In the genomic region with DNA sequence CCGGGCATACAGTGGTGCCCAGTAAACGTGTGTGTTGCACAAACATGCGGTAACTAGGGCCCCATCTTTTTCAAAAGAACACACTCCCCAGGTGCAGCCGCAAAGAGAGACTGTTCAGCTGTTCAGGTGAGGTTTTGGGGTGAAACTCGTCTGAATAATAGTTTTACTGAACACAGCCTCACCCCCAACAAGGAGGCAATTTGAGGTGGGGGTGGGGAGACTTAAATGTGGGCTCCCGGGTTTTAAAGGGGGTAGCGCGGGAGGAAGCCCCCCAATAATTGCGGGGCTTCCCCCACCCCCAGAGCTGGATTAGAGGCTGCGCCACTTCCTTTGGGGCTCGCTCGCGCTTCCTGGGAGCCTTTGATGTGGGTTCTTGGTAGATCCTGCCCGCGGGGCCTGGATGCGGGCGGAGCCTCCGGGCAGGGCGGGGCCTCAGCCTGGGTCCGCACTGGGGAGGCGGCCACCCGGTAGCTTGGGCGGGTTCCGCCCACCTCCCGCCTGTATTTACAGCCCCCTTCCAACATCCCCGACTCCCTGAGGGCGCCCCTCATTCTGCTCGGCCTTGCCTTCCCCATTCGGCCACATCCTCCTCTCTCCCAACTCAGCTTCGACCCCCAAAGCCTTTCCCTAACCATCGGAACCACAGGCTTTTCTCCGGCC, we compare ENCODE assay signal across 1 cellular context.
TF ChIP-seq lines count a peak whose summit lies in the region.

No MANE protein-coding gene starts in this region.

TF ChIP-seq in K562, 482 proteins besides CTCF, POLR2A, EP300 and RAD21 (continued from another document and continues in another):
- TF ChIP-seq, protein P1, sequence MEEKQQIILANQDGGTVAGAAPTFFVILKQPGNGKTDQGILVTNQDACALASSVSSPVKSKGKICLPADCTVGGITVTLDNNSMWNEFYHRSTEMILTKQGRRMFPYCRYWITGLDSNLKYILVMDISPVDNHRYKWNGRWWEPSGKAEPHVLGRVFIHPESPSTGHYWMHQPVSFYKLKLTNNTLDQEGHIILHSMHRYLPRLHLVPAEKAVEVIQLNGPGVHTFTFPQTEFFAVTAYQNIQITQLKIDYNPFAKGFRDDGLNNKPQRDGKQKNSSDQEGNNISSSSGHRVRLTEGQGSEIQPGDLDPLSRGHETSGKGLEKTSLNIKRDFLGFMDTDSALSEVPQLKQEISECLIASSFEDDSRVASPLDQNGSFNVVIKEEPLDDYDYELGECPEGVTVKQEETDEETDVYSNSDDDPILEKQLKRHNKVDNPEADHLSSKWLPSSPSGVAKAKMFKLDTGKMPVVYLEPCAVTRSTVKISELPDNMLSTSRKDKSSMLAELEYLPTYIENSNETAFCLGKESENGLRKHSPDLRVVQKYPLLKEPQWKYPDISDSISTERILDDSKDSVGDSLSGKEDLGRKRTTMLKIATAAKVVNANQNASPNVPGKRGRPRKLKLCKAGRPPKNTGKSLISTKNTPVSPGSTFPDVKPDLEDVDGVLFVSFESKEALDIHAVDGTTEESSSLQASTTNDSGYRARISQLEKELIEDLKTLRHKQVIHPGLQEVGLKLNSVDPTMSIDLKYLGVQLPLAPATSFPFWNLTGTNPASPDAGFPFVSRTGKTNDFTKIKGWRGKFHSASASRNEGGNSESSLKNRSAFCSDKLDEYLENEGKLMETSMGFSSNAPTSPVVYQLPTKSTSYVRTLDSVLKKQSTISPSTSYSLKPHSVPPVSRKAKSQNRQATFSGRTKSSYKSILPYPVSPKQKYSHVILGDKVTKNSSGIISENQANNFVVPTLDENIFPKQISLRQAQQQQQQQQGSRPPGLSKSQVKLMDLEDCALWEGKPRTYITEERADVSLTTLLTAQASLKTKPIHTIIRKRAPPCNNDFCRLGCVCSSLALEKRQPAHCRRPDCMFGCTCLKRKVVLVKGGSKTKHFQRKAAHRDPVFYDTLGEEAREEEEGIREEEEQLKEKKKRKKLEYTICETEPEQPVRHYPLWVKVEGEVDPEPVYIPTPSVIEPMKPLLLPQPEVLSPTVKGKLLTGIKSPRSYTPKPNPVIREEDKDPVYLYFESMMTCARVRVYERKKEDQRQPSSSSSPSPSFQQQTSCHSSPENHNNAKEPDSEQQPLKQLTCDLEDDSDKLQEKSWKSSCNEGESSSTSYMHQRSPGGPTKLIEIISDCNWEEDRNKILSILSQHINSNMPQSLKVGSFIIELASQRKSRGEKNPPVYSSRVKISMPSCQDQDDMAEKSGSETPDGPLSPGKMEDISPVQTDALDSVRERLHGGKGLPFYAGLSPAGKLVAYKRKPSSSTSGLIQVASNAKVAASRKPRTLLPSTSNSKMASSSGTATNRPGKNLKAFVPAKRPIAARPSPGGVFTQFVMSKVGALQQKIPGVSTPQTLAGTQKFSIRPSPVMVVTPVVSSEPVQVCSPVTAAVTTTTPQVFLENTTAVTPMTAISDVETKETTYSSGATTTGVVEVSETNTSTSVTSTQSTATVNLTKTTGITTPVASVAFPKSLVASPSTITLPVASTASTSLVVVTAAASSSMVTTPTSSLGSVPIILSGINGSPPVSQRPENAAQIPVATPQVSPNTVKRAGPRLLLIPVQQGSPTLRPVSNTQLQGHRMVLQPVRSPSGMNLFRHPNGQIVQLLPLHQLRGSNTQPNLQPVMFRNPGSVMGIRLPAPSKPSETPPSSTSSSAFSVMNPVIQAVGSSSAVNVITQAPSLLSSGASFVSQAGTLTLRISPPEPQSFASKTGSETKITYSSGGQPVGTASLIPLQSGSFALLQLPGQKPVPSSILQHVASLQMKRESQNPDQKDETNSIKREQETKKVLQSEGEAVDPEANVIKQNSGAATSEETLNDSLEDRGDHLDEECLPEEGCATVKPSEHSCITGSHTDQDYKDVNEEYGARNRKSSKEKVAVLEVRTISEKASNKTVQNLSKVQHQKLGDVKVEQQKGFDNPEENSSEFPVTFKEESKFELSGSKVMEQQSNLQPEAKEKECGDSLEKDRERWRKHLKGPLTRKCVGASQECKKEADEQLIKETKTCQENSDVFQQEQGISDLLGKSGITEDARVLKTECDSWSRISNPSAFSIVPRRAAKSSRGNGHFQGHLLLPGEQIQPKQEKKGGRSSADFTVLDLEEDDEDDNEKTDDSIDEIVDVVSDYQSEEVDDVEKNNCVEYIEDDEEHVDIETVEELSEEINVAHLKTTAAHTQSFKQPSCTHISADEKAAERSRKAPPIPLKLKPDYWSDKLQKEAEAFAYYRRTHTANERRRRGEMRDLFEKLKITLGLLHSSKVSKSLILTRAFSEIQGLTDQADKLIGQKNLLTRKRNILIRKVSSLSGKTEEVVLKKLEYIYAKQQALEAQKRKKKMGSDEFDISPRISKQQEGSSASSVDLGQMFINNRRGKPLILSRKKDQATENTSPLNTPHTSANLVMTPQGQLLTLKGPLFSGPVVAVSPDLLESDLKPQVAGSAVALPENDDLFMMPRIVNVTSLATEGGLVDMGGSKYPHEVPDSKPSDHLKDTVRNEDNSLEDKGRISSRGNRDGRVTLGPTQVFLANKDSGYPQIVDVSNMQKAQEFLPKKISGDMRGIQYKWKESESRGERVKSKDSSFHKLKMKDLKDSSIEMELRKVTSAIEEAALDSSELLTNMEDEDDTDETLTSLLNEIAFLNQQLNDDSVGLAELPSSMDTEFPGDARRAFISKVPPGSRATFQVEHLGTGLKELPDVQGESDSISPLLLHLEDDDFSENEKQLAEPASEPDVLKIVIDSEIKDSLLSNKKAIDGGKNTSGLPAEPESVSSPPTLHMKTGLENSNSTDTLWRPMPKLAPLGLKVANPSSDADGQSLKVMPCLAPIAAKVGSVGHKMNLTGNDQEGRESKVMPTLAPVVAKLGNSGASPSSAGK (IDR thresholded peaks at IDR 0.05), result no peak
- TF ChIP-seq WHSC1 (IDR thresholded peaks at IDR 0.05; ENCODE audit: low read length) (no peak), TRIM28 (IDR thresholded peaks at IDR 0.05) (no peak), LARP7 (IDR thresholded peaks at IDR 0.05) (no peak), STAT5B (CRISPR knock-in tag; IDR thresholded peaks at IDR 0.05) (no peak), XRCC5 (IDR thresholded peaks at IDR 0.05; ENCODE audit: low read depth, low read length) (no peak), BCL6 (CRISPR knock-in tag; IDR thresholded peaks at IDR 0.05) (no peak), KLF16 (IDR thresholded peaks at IDR 0.05) (no peak), ZNF766 (CRISPR knock-in tag; conservative IDR thresholded peaks at IDR 0.05) (no peak), ZKSCAN3 (CRISPR knock-in tag; IDR thresholded peaks at IDR 0.05) (no peak), SP1 (CRISPR knock-in tag; IDR thresholded peaks at IDR 0.05) (no peak), ZNF174 (CRISPR knock-in tag; IDR thresholded peaks at IDR 0.05) (no peak), TCF7 (IDR thresholded peaks at IDR 0.05; ENCODE audit: borderline replicate concordance) (peak; percentile 99), BHLHE40 (IDR thresholded peaks at IDR 0.05; ENCODE audit: low read length) (no peak), KAT2B (IDR thresholded peaks at IDR 0.05; ENCODE audit: low read depth, low read length) (no peak), ZFPM2 (CRISPR knock-in tag; IDR thresholded peaks at IDR 0.05) (no peak), MCM3 (IDR thresholded peaks at IDR 0.05) (no peak), ILF3 (IDR thresholded peaks at IDR 0.05; ENCODE audit: borderline replicate concordance) (no peak), ZEB2 (IDR thresholded peaks at IDR 0.05) (no peak), MXI1 (IDR thresholded peaks at IDR 0.05; ENCODE audit: low read depth, low read length) (no peak), HEY1 (CRISPR knock-in tag; IDR thresholded peaks at IDR 0.05; ENCODE audit: borderline replicate concordance) (no peak), POLR2H (tag; IDR thresholded peaks at IDR 0.05; ENCODE audit: low read depth) (no peak), ETS2 (tag; IDR thresholded peaks at IDR 0.05; ENCODE audit: borderline replicate concordance, poor library complexity, severe bottlenecking) (no peak), CBX5 (IDR thresholded peaks at IDR 0.05; ENCODE audit: borderline replicate concordance, low read depth) (no peak), CHD4 (IDR thresholded peaks at IDR 0.05; ENCODE audit: insufficient read depth, insufficient replicate concordance, low read depth, low read length, poor library complexity, severe bottlenecking) (peak; percentile 74), NEUROD1 (IDR thresholded peaks at IDR 0.05; ENCODE audit: borderline replicate concordance, low read depth, low read length, partially characterized antibody) (no peak), SRF (CRISPR knock-in tag; IDR thresholded peaks at IDR 0.05) (no peak), HMGN3 (IDR thresholded peaks at IDR 0.05; ENCODE audit: borderline replicate concordance, extremely low read depth, insufficient read length, low read depth, low read length) (peak; percentile 43), ZSCAN32 (CRISPR knock-in tag; IDR thresholded peaks at IDR 0.05) (no peak), CBX8 (IDR thresholded peaks at IDR 0.05; ENCODE audit: borderline replicate concordance, extremely low read depth, low read depth, low read length, poor library complexity, severe bottlenecking) (no peak), JUN (IDR thresholded peaks at IDR 0.05; ENCODE audit: borderline replicate concordance, low read depth, low read length) (no peak), JUN (CRISPR knock-in tag; IDR thresholded peaks at IDR 0.05; ENCODE audit: borderline replicate concordance) (no peak), ZNF408 (CRISPR knock-in tag; IDR thresholded peaks at IDR 0.05; ENCODE audit: low read depth) (no peak), NFIC (IDR thresholded peaks at IDR 0.05) (no peak)
- TF ChIP-seq, protein P2, sequence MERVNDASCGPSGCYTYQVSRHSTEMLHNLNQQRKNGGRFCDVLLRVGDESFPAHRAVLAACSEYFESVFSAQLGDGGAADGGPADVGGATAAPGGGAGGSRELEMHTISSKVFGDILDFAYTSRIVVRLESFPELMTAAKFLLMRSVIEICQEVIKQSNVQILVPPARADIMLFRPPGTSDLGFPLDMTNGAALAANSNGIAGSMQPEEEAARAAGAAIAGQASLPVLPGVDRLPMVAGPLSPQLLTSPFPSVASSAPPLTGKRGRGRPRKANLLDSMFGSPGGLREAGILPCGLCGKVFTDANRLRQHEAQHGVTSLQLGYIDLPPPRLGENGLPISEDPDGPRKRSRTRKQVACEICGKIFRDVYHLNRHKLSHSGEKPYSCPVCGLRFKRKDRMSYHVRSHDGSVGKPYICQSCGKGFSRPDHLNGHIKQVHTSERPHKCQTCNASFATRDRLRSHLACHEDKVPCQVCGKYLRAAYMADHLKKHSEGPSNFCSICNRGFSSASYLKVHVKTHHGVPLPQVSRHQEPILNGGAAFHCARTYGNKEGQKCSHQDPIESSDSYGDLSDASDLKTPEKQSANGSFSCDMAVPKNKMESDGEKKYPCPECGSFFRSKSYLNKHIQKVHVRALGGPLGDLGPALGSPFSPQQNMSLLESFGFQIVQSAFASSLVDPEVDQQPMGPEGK (CRISPR knock-in tag; IDR thresholded peaks at IDR 0.05; ENCODE audit: borderline replicate concordance), result no peak
- TF ChIP-seq, protein P3, sequence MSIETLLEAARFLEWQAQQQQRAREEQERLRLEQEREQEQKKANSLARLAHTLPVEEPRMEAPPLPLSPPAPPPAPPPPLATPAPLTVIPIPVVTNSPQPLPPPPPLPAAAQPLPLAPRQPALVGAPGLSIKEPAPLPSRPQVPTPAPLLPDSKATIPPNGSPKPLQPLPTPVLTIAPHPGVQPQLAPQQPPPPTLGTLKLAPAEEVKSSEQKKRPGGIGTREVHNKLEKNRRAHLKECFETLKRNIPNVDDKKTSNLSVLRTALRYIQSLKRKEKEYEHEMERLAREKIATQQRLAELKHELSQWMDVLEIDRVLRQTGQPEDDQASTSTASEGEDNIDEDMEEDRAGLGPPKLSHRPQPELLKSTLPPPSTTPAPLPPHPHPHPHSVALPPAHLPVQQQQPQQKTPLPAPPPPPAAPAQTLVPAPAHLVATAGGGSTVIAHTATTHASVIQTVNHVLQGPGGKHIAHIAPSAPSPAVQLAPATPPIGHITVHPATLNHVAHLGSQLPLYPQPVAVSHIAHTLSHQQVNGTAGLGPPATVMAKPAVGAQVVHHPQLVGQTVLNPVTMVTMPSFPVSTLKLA (conservative IDR thresholded peaks at IDR 0.05), result no peak
- TF ChIP-seq, protein P4, sequence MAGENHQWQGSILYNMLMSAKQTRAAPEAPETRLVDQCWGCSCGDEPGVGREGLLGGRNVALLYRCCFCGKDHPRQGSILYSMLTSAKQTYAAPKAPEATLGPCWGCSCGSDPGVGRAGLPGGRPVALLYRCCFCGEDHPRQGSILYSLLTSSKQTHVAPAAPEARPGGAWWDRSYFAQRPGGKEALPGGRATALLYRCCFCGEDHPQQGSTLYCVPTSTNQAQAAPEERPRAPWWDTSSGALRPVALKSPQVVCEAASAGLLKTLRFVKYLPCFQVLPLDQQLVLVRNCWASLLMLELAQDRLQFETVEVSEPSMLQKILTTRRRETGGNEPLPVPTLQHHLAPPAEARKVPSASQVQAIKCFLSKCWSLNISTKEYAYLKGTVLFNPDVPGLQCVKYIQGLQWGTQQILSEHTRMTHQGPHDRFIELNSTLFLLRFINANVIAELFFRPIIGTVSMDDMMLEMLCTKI (IDR thresholded peaks at IDR 0.05; ENCODE audit: partially characterized antibody), result no peak
- TF ChIP-seq, protein P5, sequence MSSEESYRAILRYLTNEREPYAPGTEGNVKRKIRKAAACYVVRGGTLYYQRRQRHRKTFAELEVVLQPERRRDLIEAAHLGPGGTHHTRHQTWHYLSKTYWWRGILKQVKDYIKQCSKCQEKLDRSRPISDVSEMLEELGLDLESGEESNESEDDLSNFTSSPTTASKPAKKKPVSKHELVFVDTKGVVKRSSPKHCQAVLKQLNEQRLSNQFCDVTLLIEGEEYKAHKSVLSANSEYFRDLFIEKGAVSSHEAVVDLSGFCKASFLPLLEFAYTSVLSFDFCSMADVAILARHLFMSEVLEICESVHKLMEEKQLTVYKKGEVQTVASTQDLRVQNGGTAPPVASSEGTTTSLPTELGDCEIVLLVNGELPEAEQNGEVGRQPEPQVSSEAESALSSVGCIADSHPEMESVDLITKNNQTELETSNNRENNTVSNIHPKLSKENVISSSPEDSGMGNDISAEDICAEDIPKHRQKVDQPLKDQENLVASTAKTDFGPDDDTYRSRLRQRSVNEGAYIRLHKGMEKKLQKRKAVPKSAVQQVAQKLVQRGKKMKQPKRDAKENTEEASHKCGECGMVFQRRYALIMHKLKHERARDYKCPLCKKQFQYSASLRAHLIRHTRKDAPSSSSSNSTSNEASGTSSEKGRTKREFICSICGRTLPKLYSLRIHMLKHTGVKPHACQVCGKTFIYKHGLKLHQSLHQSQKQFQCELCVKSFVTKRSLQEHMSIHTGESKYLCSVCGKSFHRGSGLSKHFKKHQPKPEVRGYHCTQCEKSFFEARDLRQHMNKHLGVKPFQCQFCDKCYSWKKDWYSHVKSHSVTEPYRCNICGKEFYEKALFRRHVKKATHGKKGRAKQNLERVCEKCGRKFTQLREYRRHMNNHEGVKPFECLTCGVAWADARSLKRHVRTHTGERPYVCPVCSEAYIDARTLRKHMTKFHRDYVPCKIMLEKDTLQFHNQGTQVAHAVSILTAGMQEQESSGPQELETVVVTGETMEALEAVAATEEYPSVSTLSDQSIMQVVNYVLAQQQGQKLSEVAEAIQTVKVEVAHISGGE (CRISPR knock-in tag; IDR thresholded peaks at IDR 0.05), result no peak
- TF ChIP-seq, protein P6, sequence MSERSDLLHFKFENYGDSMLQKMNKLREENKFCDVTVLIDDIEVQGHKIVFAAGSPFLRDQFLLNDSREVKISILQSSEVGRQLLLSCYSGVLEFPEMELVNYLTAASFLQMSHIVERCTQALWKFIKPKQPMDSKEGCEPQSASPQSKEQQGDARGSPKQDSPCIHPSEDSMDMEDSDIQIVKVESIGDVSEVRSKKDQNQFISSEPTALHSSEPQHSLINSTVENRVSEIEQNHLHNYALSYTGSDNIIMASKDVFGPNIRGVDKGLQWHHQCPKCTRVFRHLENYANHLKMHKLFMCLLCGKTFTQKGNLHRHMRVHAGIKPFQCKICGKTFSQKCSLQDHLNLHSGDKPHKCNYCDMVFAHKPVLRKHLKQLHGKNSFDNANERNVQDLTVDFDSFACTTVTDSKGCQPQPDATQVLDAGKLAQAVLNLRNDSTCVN (CRISPR knock-in tag; IDR thresholded peaks at IDR 0.05), result no peak
